8 cellular contexts compared by ENCODE assay signal in the genomic region with DNA sequence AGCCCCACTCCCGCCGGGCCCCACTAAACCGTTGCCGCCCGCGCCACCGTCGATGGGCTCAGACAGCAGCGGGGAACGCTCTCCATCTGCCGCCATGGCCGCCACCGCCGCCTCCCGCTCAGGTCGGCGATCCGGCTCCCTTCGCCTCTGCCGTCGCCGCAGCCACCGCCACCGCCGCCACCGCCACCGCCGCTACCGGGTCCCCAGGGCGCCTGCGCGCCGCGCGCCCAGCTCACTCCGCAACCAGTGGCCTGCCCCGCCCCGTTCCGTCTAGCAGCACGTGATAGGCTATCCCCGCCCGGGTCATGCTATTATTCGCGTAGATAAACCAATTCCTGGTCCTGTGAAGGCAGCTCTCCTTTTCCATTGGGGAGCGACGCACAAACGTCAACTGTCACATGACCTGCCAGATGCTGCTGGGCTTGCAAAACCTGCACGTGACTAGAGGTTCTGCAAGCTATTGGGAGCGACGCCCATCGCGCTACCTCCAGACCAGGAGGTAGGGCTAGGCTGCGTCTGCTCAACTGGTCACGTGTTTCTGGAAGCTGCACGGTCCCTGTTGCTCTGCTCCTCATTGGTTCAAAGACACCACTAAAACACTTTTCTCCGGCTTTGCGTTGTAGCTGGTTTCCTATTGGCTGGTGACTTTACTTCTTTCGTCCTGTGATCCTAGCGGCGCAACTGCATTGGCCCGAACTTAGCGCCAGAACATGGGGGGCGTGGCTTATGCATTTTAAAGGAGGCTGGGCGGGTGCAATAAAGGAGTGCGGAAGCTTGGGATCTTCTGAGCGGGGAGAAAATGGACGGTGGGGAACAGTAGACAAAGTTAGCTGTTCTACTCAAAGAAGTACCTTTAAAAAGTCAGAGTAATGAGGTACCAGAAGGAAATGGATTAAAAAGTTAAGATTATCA. TPM values are rescaled to one million over a fixed set of nuclear protein-coding genes. Genes with fewer than 3 reads are reported as not detected.
DNase-seq lines count a peak whose midpoint lies in the region; ATAC-seq lines count a peak whose summit lies in the region.

A gene (minus strand): TSS at position 205 of the 912 bp plus-strand sequence. CDS start 109 bp downstream, at position 96.

- H3K4me1 Mint-ChIP-seq in immature natural killer cell, result peaks cover 26 to 37% of the 10 kb centered on the region in 2 donors

- peak within 1 kb of the TSS; percentile 83 to 95 (median 94) for H3K27ac Mint-ChIP-seq in immature natural killer cell

- peaks cover 0 to 14% (median 11%) of the 10 kb centered on the region in 3 donors for H3K36me3 Mint-ChIP-seq in immature natural killer cell

- H3K4me3 Mint-ChIP-seq in immature natural killer cell, result peak within 1 kb of the TSS; percentile 84 to 91 (median 88)

- no peaks in the 10 kb centered on the region for H3K9me3 Mint-ChIP-seq in immature natural killer cell

- ATAC-seq in GM19023 (IDR thresholded peaks at IDR 0.05; ENCODE audit: unreplicated experiment), result peak; percentile 94
- peak; percentile 91 for ATAC-seq in HG03280 (IDR thresholded peaks at IDR 0.05; ENCODE audit: unreplicated experiment)

- peaks cover 13 to 18% (median 18%) of the 10 kb centered on the region in 3 donors for H3K27me3 Mint-ChIP-seq in immature natural killer cell (ENCODE audit: low read depth in 3 of 3)

- DNase-seq in AG08396 (ENCODE audit: low spot score), result peak; percentile 96
- DNase-seq in NCI-H345 treated with DMSO at 0.1 percent for 48 hours (lab: John Stamatoyannopoulos, UW; ENCODE audit: unreplicated experiment), result peak; percentile 100
- peak; percentile 94 to 98 (median 96) for DNase-seq in activated CD4-positive, CD25-positive, alpha-beta regulatory T cell (lab: John Stamatoyannopoulos, UW)
- peak; percentile 99 for DNase-seq in central memory CD4-positive, alpha-beta T cell
- peak; percentile 98 to 99 (median 99) for DNase-seq in immature natural killer cell
- DNase-seq in smooth muscle cell of the brain vasculature (ENCODE audit: low read depth, low spot score), result peak; percentile 100

RNA-seq across cellular contexts. Expression of the gene that starts here (rescaled TPM):
- polyA plus RNA-seq in immature natural killer cell, result 10 to 100 TPM; 17.7 to 29.2 (median 26.2) TPM

Comparison
In these comparisons a context has a peak if more than half of its experiments do, and no peak if none do; other contexts are left out.
1. Peak in every context shown above with its lines: DNase-seq and ATAC-seq.